In the genomic region with DNA sequence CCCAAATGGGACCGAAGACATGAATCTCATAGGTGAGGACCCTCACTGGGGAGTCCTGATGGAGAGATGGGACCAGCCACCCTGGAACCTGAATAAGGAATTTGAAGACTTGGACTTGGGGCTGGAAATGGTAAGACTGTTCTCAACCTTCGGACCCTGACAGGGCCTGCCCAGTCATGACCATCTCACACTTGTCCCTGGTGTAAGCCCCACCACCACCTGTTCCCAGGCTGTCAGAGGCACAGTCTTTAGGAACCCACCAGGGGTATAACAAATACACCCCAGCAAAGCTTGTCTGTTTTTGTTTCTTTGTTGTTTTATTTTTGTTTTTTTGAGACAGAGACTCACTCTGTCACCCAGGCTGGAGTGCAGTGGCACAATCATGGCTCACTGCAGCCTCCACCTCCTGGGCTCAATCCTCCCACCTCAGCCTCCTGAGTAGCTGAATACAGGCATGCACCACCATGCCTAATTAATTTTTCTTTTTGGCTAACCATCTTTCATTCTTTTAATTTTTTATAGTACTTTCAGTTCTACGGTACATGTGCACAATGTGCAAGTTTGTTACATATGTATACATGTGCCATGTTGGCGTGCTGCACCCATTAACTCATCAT, we compare ENCODE assay signal across 1 cellular context.
TF ChIP-seq lines count a peak whose summit lies in the region.

No MANE protein-coding gene starts in this region.

TF ChIP-seq in GM23338, 12 proteins besides CTCF, POLR2A, EP300 and RAD21 (continued from another document):
- no peak for TF ChIP-seq ZNF462 (CRISPR knock-in tag; IDR thresholded peaks at IDR 0.05)
- TF ChIP-seq ZNF331 (CRISPR knock-in tag; IDR thresholded peaks at IDR 0.05; ENCODE audit: low read depth) = no peak
